Comparison of ENCODE assay signal across 8 cellular contexts in the genomic region with DNA sequence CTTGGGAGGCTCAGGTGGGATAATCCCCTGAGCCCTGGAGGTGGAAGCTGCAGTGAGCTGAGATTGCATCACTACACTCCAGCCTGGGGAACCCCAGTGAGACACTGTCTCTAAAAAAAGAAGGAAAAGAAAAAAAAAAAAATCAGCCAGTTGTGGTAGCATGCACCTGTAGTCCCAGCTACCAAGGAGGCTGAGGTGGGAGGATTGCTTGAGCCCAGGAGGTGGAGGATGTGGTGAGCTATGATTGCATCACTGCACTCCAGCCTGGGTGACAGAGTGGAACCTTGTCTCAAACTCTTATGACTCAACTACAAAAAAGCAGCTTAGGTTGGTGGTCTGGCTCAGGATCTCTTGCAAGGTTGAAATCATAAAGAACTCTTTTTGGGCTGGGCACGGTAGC. TPM values are rescaled to one million over a fixed set of nuclear protein-coding genes. Genes with fewer than 3 reads are reported as not detected.
A peak's percentile ranks its signal among the peaks of the same experiment; 100 is the strongest.
DNase-seq lines count a peak whose midpoint lies in the region; ATAC-seq and TF ChIP-seq lines count a peak whose summit lies in the region.

No MANE protein-coding gene starts in this region.

- no peak for TF ChIP-seq CTCF in H9 (conservative IDR thresholded peaks at IDR 0.05)
- no peak for TF ChIP-seq CTCF in nephron progenitor cell (IDR thresholded peaks at IDR 0.05)

- H3K27me3 ChIP-seq in H9 (ENCODE audit: insufficient read depth, low read length), result no peaks in the 10 kb centered on the region; the same call in 1 of the 2 replicates
- H3K27me3 ChIP-seq in effector memory CD4-positive, alpha-beta T cell (replicated peaks; ENCODE audit: control insufficient read depth, insufficient read depth, low read length, poor library complexity, severe bottlenecking), result no peaks in the 10 kb centered on the region

- H3K23ac ChIP-seq in H9 (ENCODE audit: insufficient read length, low read depth, low read length), result no peak overlapping the region

- H2AFZ ChIP-seq in H9 (ENCODE audit: low read length), result no peak overlapping the region

- no peaks in the 10 kb centered on the region for H3K23me2 ChIP-seq in H9 (ENCODE audit: insufficient read length, low read depth, low read length, poor library complexity, severe bottlenecking)

- H3T11ph ChIP-seq in H9 (ENCODE audit: low read length), result no peak overlapping the region

- no peak overlapping the region for H3K14ac ChIP-seq in H9 (ENCODE audit: insufficient read depth, low read length)

- H3K27me3 Mint-ChIP-seq in H9 (ENCODE audit: low read depth), result no peaks in the 10 kb centered on the region
- H3K27me3 Mint-ChIP-seq in activated CD4-positive, alpha-beta T cell treated with anti-CD3 and anti-CD28 coated beads for 36 hours, result no peaks in the 10 kb centered on the region
- no peaks in the 10 kb centered on the region for H3K27me3 Mint-ChIP-seq in nephron progenitor cell (ENCODE audit: low read depth, poor library complexity)

- H3K36me3 ChIP-seq in effector memory CD4-positive, alpha-beta T cell (ENCODE audit: control insufficient read depth, insufficient read depth, low read length), result peaks cover 34% of the 10 kb centered on the region

- H3K4me3 Mint-ChIP-seq in H9, result no peak overlapping the region
- H3K4me3 Mint-ChIP-seq in activated CD4-positive, alpha-beta T cell treated with anti-CD3 and anti-CD28 coated beads for 36 hours, result no peak overlapping the region
- no peak overlapping the region for H3K4me3 Mint-ChIP-seq in nephron progenitor cell

- H3K27ac ChIP-seq in H9 (ENCODE audit: insufficient read length, low read depth, low read length), result no peak overlapping the region
- H3K27ac ChIP-seq in effector memory CD4-positive, alpha-beta T cell (ENCODE audit: insufficient read depth, low read length, poor library complexity, severe bottlenecking), result peak overlapping the region; percentile 22

- no peak overlapping the region for H2BK15ac ChIP-seq in H9 (ENCODE audit: low read depth, low read length)

- no peak overlapping the region for H3K4ac ChIP-seq in H9 (ENCODE audit: low read depth, low read length)

- H3K4me1 Mint-ChIP-seq in H9 (peaks cover 8 to 9% of the 10 kb centered on the region in 2 experiments; a peak in 3 of 4 replicates), nephron progenitor cell (peaks cover 9% of the 10 kb centered on the region)
- peaks cover 42% of the 10 kb centered on the region for H3K4me1 Mint-ChIP-seq in activated CD4-positive, alpha-beta T cell treated with anti-CD3 and anti-CD28 coated beads for 36 hours

- peak; percentile 96 for ATAC-seq in activated CD4-positive, alpha-beta T cell treated with anti-CD3 and anti-CD28 coated beads for 36 hours
- ATAC-seq in HG03045 (IDR thresholded peaks at IDR 0.05; ENCODE audit: unreplicated experiment), result no peak

- H2BK5ac ChIP-seq in H9 (ENCODE audit: insufficient read length, low read length), result no peak overlapping the region

- no peak overlapping the region for H4K91ac ChIP-seq in H9 (ENCODE audit: insufficient read length, low read depth, low read length)

- intact Hi-C loops in activated CD4-positive, alpha-beta T cell treated with anti-CD3 and anti-CD28 coated beads for 36 hours (cut with DNase I, micrococcal nuclease), result loop anchor here in 1 of 2 experiments (1.0 to 2.0 kb wide), 2 partner anchors 19 to 37 kb away; partner anchors contain the start of genes GPX1 and USP4

- no peak overlapping the region for H3K18ac ChIP-seq in H9 (ENCODE audit: insufficient read length, low read depth, low read length)

- H2BK120ac ChIP-seq in H9 (ENCODE audit: low read depth, low read length, poor library complexity, severe bottlenecking), result no peak overlapping the region

- no peaks in the 10 kb centered on the region for H4K20me1 ChIP-seq in H9 (ENCODE audit: control insufficient read depth, insufficient read depth, insufficient read length)

- H3K4me1 ChIP-seq in H9 (ENCODE audit: insufficient read depth, low read length), result no peaks in the 10 kb centered on the region
- H3K4me1 ChIP-seq in effector memory CD4-positive, alpha-beta T cell (ENCODE audit: control insufficient read depth, insufficient read depth, low read length, poor library complexity, severe bottlenecking), result no peaks in the 10 kb centered on the region

- no CpG with 5 or more reads among the region's 1 CpG for WGBS in H9 (ENCODE audit: extremely low coverage, insufficient read length, low lambda C conversion rate)

- no peak overlapping the region for H2BK20ac ChIP-seq in H9 (ENCODE audit: low read depth, low read length, poor library complexity, severe bottlenecking)

- CTCF ChIA-PET in activated CD4-positive, alpha-beta T cell treated with anti-CD3 and anti-CD28 coated beads for 36 hours (lab: Charles Lee), result interaction anchor here (0.6 to 0.9 kb wide), 3 partner anchors 9 to 37 kb away, joined by 3 read pairs; no protein-coding TSS in a partner anchor

- H3K27ac Mint-ChIP-seq in H9 (peak overlapping the region; percentile 78 to 90 (median 83); a peak in 4 of 7 replicates), nephron progenitor cell (no peak overlapping the region)
- peak overlapping the region; percentile 91 for H3K27ac Mint-ChIP-seq in activated CD4-positive, alpha-beta T cell treated with anti-CD3 and anti-CD28 coated beads for 36 hours

- no peak overlapping the region for H2AK5ac ChIP-seq in H9 (ENCODE audit: insufficient read length, low read length)

- POLR2A ChIA-PET in activated CD4-positive, alpha-beta T cell treated with anti-CD3 and anti-CD28 coated beads for 36 hours (lab: Charles Lee), result interaction anchor here (0.7 kb wide), 3 partner anchors 22 to 175 kb away, joined by 3 to 10 read pairs (median 9); no protein-coding TSS in a partner anchor

- peaks cover 25% of the 10 kb centered on the region for H3K79me1 ChIP-seq in H9 (ENCODE audit: insufficient read depth, low read depth, low read length, poor library complexity, severe bottlenecking)

- no peak overlapping the region for H3K4me2 ChIP-seq in H9 (ENCODE audit: insufficient read depth, insufficient read length, low read length)

- H3K9me3 ChIP-seq in H9 (ENCODE audit: control insufficient read depth, low read depth, low read length), result no peaks in the 10 kb centered on the region
- no peaks in the 10 kb centered on the region for H3K9me3 ChIP-seq in effector memory CD4-positive, alpha-beta T cell (ENCODE audit: control insufficient read depth, low read length)

- no peak for DNase-seq in H9
- DNase-seq in activated CD4-positive, alpha-beta T cell treated with anti-CD3 and anti-CD28 coated beads for 36 hours, result peak; percentile 85
- peak in 2 of 3 donors; percentile 8 to 40 for DNase-seq in effector memory CD4-positive, alpha-beta T cell
- peak in 2 of 3 experiments; percentile 37 to 39 for DNase-seq in stimulated activated CD4-positive, alpha-beta T cell treated with anti-CD3 and anti-CD28 coated beads, TNF-alpha, amount 100 ng/mL, for 4 hours (ENCODE audit: low read depth in 3 of 3)
- DNase-seq in SK-N-DZ (ENCODE audit: low spot score), result no peak
- no peak for DNase-seq in nephron progenitor cell
- no peak for DNase-seq in NCI-H524 treated with DMSO at 0.1 percent for 48 hours (lab: John Stamatoyannopoulos, UW)

- no peak overlapping the region for H3K4me3 ChIP-seq in effector memory CD4-positive, alpha-beta T cell (ENCODE audit: insufficient read depth, low read depth, low read length, poor library complexity, severe bottlenecking)

- no peak overlapping the region for H2BK12ac ChIP-seq in H9 (ENCODE audit: insufficient read length, low read depth, low read length)

- H4K5ac ChIP-seq in H9 (ENCODE audit: insufficient read length, low read depth, low read length), result no peak overlapping the region

- H3K36me3 Mint-ChIP-seq in H9 (ENCODE audit: insufficient read depth in 1 of 3, low read depth in 3 of 3) (peaks cover 23 to 33% (median 30%) of the 10 kb centered on the region in 3 experiments), nephron progenitor cell (ENCODE audit: low read depth) (peaks cover 57% of the 10 kb centered on the region)
- peaks cover 40% of the 10 kb centered on the region for H3K36me3 Mint-ChIP-seq in activated CD4-positive, alpha-beta T cell treated with anti-CD3 and anti-CD28 coated beads for 36 hours (ENCODE audit: low read depth)

- H3K56ac ChIP-seq in H9 (ENCODE audit: insufficient read length, low read depth, low read length), result no peak overlapping the region

- no peak overlapping the region for H3K9ac ChIP-seq in H9 (ENCODE audit: extremely low read depth, insufficient read length, low read length)

- peaks cover 23% of the 10 kb centered on the region; the same call in 1 of the 2 replicates for H3K79me2 ChIP-seq in H9 (ENCODE audit: insufficient read depth, low read length)

- H4K8ac ChIP-seq in H9 (replicated peaks; ENCODE audit: insufficient read length, low read depth, low read length), result no peak overlapping the region

- no peaks in the 10 kb centered on the region for H3K9me3 Mint-ChIP-seq in H9
- H3K9me3 Mint-ChIP-seq in activated CD4-positive, alpha-beta T cell treated with anti-CD3 and anti-CD28 coated beads for 36 hours (ENCODE audit: low read depth), result no peaks in the 10 kb centered on the region
- peaks cover 20% of the 10 kb centered on the region for H3K9me3 Mint-ChIP-seq in nephron progenitor cell

RNA-seq across cellular contexts. Expression of gene GPX1, which starts 19.3 kb away (rescaled TPM):
- 253 and 265 TPM in 2 replicates for total RNA-seq in H9 (2021)
- total RNA-seq in activated CD4-positive, alpha-beta T cell treated with anti-CD3 and anti-CD28 coated beads for 36 hours, result 100 to 1,000 TPM; 182 to 306 TPM
- 103 and 122 TPM in 2 replicates for polyA plus RNA-seq in SK-N-DZ (2014; cell fraction: cytosol; rRNA removed)
- 56.1 and 66.9 TPM in 2 replicates for polyA plus RNA-seq in SK-N-DZ (2014; cell fraction: nucleus; rRNA removed)

RNA-seq across cellular contexts. Expression of gene RHOA, which starts 34.3 kb away (rescaled TPM):
- total RNA-seq in H9 (2021), result 403 and 409 TPM in 2 replicates
- total RNA-seq in activated CD4-positive, alpha-beta T cell treated with anti-CD3 and anti-CD28 coated beads for 36 hours, result 100 to 1,000 TPM; 438 to 449 TPM
- polyA plus RNA-seq in SK-N-DZ (2014; cell fraction: cytosol; rRNA removed), result 289 and 303 TPM in 2 replicates
- polyA plus RNA-seq in SK-N-DZ (2014; cell fraction: nucleus; rRNA removed), result 135 and 139 TPM in 2 replicates

RNA-seq across cellular contexts. Expression of gene TCTA, which starts 34.7 kb away (rescaled TPM):
- 11.2 and 12.2 TPM in 2 replicates for total RNA-seq in H9 (2021)
- total RNA-seq in activated CD4-positive, alpha-beta T cell treated with anti-CD3 and anti-CD28 coated beads for 36 hours, result 1 to 10 TPM; 9.4 TPM
- 13.0 and 15.2 TPM in 2 replicates for polyA plus RNA-seq in SK-N-DZ (2014; cell fraction: cytosol; rRNA removed)
- 1.9 and 5.5 TPM in 2 replicates for polyA plus RNA-seq in SK-N-DZ (2014; cell fraction: nucleus; rRNA removed)

RNA-seq across cellular contexts. Expression of gene USP4, which starts 37.6 kb away (rescaled TPM):
- 33.5 and 36.1 TPM in 2 replicates for total RNA-seq in H9 (2021)
- total RNA-seq in activated CD4-positive, alpha-beta T cell treated with anti-CD3 and anti-CD28 coated beads for 36 hours, result 10 to 100 TPM; 69.3 to 71.8 TPM
- 10.6 and 13.6 TPM in 2 replicates for polyA plus RNA-seq in SK-N-DZ (2014; cell fraction: cytosol; rRNA removed)
- polyA plus RNA-seq in SK-N-DZ (2014; cell fraction: nucleus; rRNA removed), result 12.6 and 24.1 TPM in 2 replicates

RNA-seq across cellular contexts. Expression of gene AMT, which starts 44.8 kb away (rescaled TPM):
- total RNA-seq in H9 (2021), result 38.8 and 41.2 TPM in 2 replicates
- total RNA-seq in activated CD4-positive, alpha-beta T cell treated with anti-CD3 and anti-CD28 coated beads for 36 hours, result 1 to 10 TPM; 3.6 to 4.1 TPM
- polyA plus RNA-seq in SK-N-DZ (2014; cell fraction: cytosol; rRNA removed), result 25.3 and 29.1 TPM in 2 replicates
- polyA plus RNA-seq in SK-N-DZ (2014; cell fraction: nucleus; rRNA removed), result 46.0 and 58.1 TPM in 2 replicates

Comparison
In these comparisons a context has a peak if more than half of its experiments do, and no peak if none do; other contexts are left out.
1. DNase-seq: peak in activated CD4-positive, alpha-beta T cell treated with anti-CD3 and anti-CD28 coated beads for 36 hours (single experiment), effector memory CD4-positive, alpha-beta T cell (2 of 3) and stimulated activated CD4-positive, alpha-beta T cell treated with anti-CD3 and anti-CD28 coated beads, TNF-alpha, amount 100 ng/mL, for 4 hours (2 of 3); none in H9 (single experiment), SK-N-DZ (single experiment), nephron progenitor cell (single experiment) and NCI-H524 treated with DMSO at 0.1 percent for 48 hours (single experiment).